Comparison of ENCODE assay signal across 29 cellular contexts in the genomic region with DNA sequence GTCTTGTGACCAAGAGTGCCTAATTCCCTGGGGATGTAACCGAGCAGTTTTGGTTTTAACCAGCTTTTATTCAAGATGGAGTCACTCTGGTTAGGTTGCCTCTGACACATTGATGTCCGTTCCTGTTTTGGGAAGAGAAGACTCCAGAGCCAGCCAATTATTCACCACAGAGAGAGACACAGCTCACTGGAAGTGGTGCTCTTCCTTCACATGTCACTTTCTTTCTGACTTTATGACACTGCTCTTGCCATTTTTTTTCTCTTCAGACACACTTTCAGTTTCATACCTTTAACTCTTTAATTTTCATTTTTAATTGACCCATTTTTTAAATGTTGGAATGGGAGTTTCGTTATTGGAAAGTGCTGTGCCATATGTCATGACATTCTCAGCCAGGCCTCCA.
"Had no signal": no experiment of that assay in that cellular context is flagged by ENCODE, and none has a peak within 500 bp of the region (broad histone marks: within the 10 kb centered on the region; RNA-seq: fewer than 3 reads in every experiment).

No MANE protein-coding gene starts in this region.

- ATAC-seq: activated CD4-positive, alpha-beta T cell treated with anti-CD3 and anti-CD28 coated beads for 36 hours; activated naive CD4-positive, alpha-beta T cell treated with anti-CD3 and anti-CD28 coated beads, Interleukin-2, amount 50 U/mL, for 72 hours; activated T-cell treated with anti-CD3 and anti-CD28 coated beads, Interleukin-2, amount 50 U/mL, for 72 hours; effector memory CD8-positive, alpha-beta T cell; foreskin keratinocyte; gastrocnemius medialis; heart left ventricle had no signal

- H3K36me3 ChIP-seq: ascending aorta, breast epithelium, cardiac muscle cell, esophagus muscularis mucosa, gastrocnemius medialis, heart left ventricle had no signal

- H3K27ac ChIP-seq: ascending aorta, breast epithelium, cardiac muscle cell, coronary artery, esophagus muscularis mucosa, foreskin keratinocyte, gastrocnemius medialis, heart left ventricle had no signal

- H3K4me3 ChIP-seq: ascending aorta, breast epithelium, cardiac muscle cell, coronary artery, esophagus muscularis mucosa, gastrocnemius medialis, heart left ventricle had no signal

- H3K27me3 ChIP-seq: ascending aorta, breast epithelium, cardiac muscle cell, esophagus muscularis mucosa, foreskin keratinocyte, gastrocnemius medialis, heart left ventricle had no signal

- H3K4me1 ChIP-seq: ascending aorta, breast epithelium, esophagus muscularis mucosa, foreskin keratinocyte, gastrocnemius medialis, heart left ventricle had no signal

- DNase-seq: activated CD4-positive, alpha-beta memory T cell treated with anti-CD3 and anti-CD28 coated beads, Interleukin-2, amount 10 ng/mL, durations not matched to agents 7 days and 5 days; activated CD4-positive, alpha-beta T cell treated with anti-CD3 and anti-CD28 coated beads for 36 hours; activated CD4-positive, alpha-beta T cell treated with anti-CD3 and anti-CD28 coated beads, Interleukin-2, amount 10 ng/mL, durations not matched to agents 24 days and 14 days; activated CD4-positive, CD25-positive, alpha-beta regulatory T cell; activated CD4-positive, CD25-positive, alpha-beta regulatory T cell treated with anti-CD3 and anti-CD28 coated beads, Interleukin-2, amount 50 U/mL, for 72 hours; activated CD8-positive, alpha-beta memory T cell treated with anti-CD3 and anti-CD28 coated beads, Interleukin-2, amount 50 U/mL, for 48 hours; activated gamma-delta T cell; activated naive CD4-positive, alpha-beta T cell; activated naive CD4-positive, alpha-beta T cell treated with anti-CD3 and anti-CD28 coated beads, Interleukin-2, amount 10 ng/mL, durations not matched to agents 7 days and 5 days; activated naive CD8-positive, alpha-beta T cell treated with anti-CD3 and anti-CD28 coated beads, Interleukin-2, amount 10 ng/mL, durations not matched to agents 7 days and 5 days; activated T-cell treated with anti-CD3 and anti-CD28 coated beads for 4 hours; activated T-cell treated with anti-CD3 and anti-CD28 coated beads, Interleukin-2, amount 50 U/mL, for 24 hours; activated T-cell treated with anti-CD3 and anti-CD28 coated beads, Interleukin-2, amount 50 U/mL, for 72 hours; central memory CD4-positive, alpha-beta T cell; dermis blood vessel endothelial cell; effector CD4-positive, alpha-beta T cell; effector memory CD8-positive, alpha-beta T cell; erythroblast; foreskin keratinocyte; gastrocnemius medialis; glutamatergic neuron; heart left ventricle; T1000 had no signal

- H3K9me3 ChIP-seq: ascending aorta, breast epithelium, esophagus muscularis mucosa, gastrocnemius medialis, heart left ventricle had no signal
